ENCODE assay signal across 11 cellular contexts in the genomic region with DNA sequence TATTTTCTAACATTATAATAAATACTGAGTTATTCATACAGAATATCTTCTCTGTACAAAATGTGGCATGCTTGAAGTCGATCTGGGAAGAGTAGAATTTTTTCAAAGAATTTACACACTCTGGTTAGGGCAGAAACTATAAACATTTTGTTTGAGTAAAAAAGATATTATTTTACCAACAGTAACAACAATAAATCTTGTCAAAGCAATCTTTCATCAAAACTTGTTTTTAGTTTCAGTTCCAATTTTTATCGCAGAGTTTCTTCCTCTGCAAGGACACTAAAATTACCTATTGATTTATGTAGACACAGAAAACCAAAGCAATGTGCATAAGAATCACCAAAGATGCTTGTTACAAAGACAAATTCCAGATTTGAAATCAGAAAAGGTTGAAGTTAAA.
A peak's percentile ranks its signal among the peaks of the same experiment; 100 is the strongest.
DNase-seq lines count a peak whose midpoint lies in the region; ATAC-seq, FAIRE-seq and TF ChIP-seq lines count a peak whose summit lies in the region.
"Had no signal": no experiment of that assay in that cellular context is flagged by ENCODE, and none has a peak within 500 bp of the region (broad histone marks: within the 10 kb centered on the region; RNA-seq: fewer than 3 reads in every experiment).

No MANE protein-coding gene starts in this region.

- H3K36me3 ChIP-seq in SK-N-SH (replicated peaks in 1 of 2; ENCODE audit: control insufficient read depth in 1 of 2, insufficient read depth in 2 of 2, low read length in 1 of 2) (no peaks in the 10 kb centered on the region), left ventricle myocardium inferior (no peaks in the 10 kb centered on the region)

- ATAC-seq in A549 (no peak), GM18868 (IDR thresholded peaks at IDR 0.05; ENCODE audit: unreplicated experiment) (peak; percentile 31), HG02884 (IDR thresholded peaks at IDR 0.05; ENCODE audit: unreplicated experiment) (peak; percentile 21)

- H3K27me3 ChIP-seq in SK-N-SH (ENCODE audit: insufficient read depth): peaks cover 18% of the 10 kb centered on the region; the same call in 1 of the 2 replicates
- H3K27me3 ChIP-seq in left ventricle myocardium inferior (ENCODE audit: low read depth): no peaks in the 10 kb centered on the region

- H3F3A ChIP-seq in SK-N-SH (replicated peaks; ENCODE audit: insufficient read depth): no peaks in the 10 kb centered on the region

- DNase-seq in A549 (ENCODE audit: low read depth in 1 of 2, low spot score in 1 of 2): no peak
- no peak for DNase-seq in activated CD4-positive, alpha-beta memory T cell treated with anti-CD3 and anti-CD28 coated beads for 36 hours
- DNase-seq in SK-N-SH: no peak
- no peak for DNase-seq in NCI-H2081 (lab: John Stamatoyannopoulos, UW)
- no peak for DNase-seq in dedifferentiated amniotic fluid mesenchymal stem cell (ENCODE audit: extremely low spot score)
- DNase-seq in left ventricle myocardium inferior: no peak
- DNase-seq: C1 segment of cervical spinal cord, NCI-H1417 had no signal

- H3K4me1 Mint-ChIP-seq in activated CD4-positive, alpha-beta memory T cell treated with anti-CD3 and anti-CD28 coated beads for 36 hours (ENCODE audit: low read depth): peaks cover 16% of the 10 kb centered on the region

- no peak for TF ChIP-seq CTCF in A549 (IDR thresholded peaks at IDR 0.05)
- TF ChIP-seq CTCF in SK-N-SH (IDR thresholded peaks at IDR 0.05): no peak
- TF ChIP-seq CTCF in left ventricle myocardium inferior (IDR thresholded peaks at IDR 0.05; ENCODE audit: borderline replicate concordance): no peak

- CTCF ChIA-PET in A549 (lab: Yijun Ruan, JAX): no interaction called here
- CTCF ChIA-PET in activated CD4-positive, alpha-beta memory T cell treated with anti-CD3 and anti-CD28 coated beads for 36 hours (lab: Charles Lee): no interaction called here
- CTCF ChIA-PET in SK-N-SH (lab: Yijun Ruan, JAX): no interaction called here

- POLR2A ChIA-PET in A549 (lab: Yijun Ruan, JAX): no interaction called here
- POLR2A ChIA-PET in activated CD4-positive, alpha-beta memory T cell treated with anti-CD3 and anti-CD28 coated beads for 36 hours (lab: Charles Lee): no interaction called here
- POLR2A ChIA-PET in SK-N-SH (lab: Yijun Ruan, JAX): no interaction called here

- H3K27ac ChIP-seq in A549: no peak overlapping the region
- no peak overlapping the region for H3K27ac ChIP-seq in SK-N-SH (ENCODE audit: low read depth in 2 of 2, low read length in 1 of 2)
- no peak overlapping the region for H3K27ac ChIP-seq in left ventricle myocardium inferior (replicated peaks)
- H3K27ac ChIP-seq: RWPE1 had no signal

- peak; percentile 23 for FAIRE-seq in A549 (lab: Jason Lieb, UNC)

- peak overlapping the region; percentile 22 for H3K4me3 Mint-ChIP-seq in activated CD4-positive, alpha-beta memory T cell treated with anti-CD3 and anti-CD28 coated beads for 36 hours

- intact Hi-C loops in activated CD4-positive, alpha-beta memory T cell treated with anti-CD3 and anti-CD28 coated beads for 36 hours (cut with micrococcal nuclease): loop anchor here (1.0 to 10.0 kb wide), 4 partner anchors 62 to 664 kb away; a partner anchor contains a TSS
- intact Hi-C loops in left ventricle myocardium inferior (cut with micrococcal nuclease): no loop called here

- H3K4me2 ChIP-seq in A549 (peak overlapping the region; percentile 6; the same call in 1 of the 3 replicates), SK-N-SH (no peak overlapping the region)

- H3K79me2 ChIP-seq in SK-N-SH (ENCODE audit: insufficient read depth): no peaks in the 10 kb centered on the region

- H3K9me3 ChIP-seq in A549: no peaks in the 10 kb centered on the region
- no peaks in the 10 kb centered on the region for H3K9me3 ChIP-seq in SK-N-SH
- H3K9me3 ChIP-seq in left ventricle myocardium inferior (replicated peaks): no peaks in the 10 kb centered on the region

- TF ChIP-seq POLR2A in A549 (IDR thresholded peaks at IDR 0.05; ENCODE audit: low read length): no peak

- 79% methylated on average over 2 of the region's 2 CpGs for WGBS in A549 (ENCODE audit: missing lambda C conversion rate)
- 5% methylated on average over 2 of the region's 2 CpGs for WGBS in SK-N-SH (ENCODE audit: low lambda C conversion rate)

- H3K27ac Mint-ChIP-seq in activated CD4-positive, alpha-beta memory T cell treated with anti-CD3 and anti-CD28 coated beads for 36 hours: peak overlapping the region; percentile 5

- H3K9ac ChIP-seq in SK-N-SH: no peak overlapping the region

- no peaks in the 10 kb centered on the region for H3K9me3 Mint-ChIP-seq in activated CD4-positive, alpha-beta memory T cell treated with anti-CD3 and anti-CD28 coated beads for 36 hours

- H3K4me1 ChIP-seq in A549 (0 out of 3 replicates have a peak, but pooled peaks cover 7% of the 10 kb centered on the region), SK-N-SH (ENCODE audit: control insufficient read depth in 1 of 2, insufficient read depth in 2 of 2, low read depth in 1 of 2, low read length in 1 of 2) (peaks cover 3 to 6% of the 10 kb centered on the region in 2 experiments; a peak in 2 of 4 replicates), left ventricle myocardium inferior (peaks cover 6% of the 10 kb centered on the region)

- TF ChIP-seq RAD21 in A549 (conservative IDR thresholded peaks at IDR 0.05 in 1 of 2, IDR thresholded peaks at IDR 0.05 in 1 of 2) (no peak), SK-N-SH (IDR thresholded peaks at IDR 0.05; ENCODE audit: low read length) (no peak)

- no peak for TF ChIP-seq EP300 in A549 (IDR thresholded peaks at IDR 0.05)
- no peak for TF ChIP-seq EP300 in SK-N-SH (IDR thresholded peaks at IDR 0.05; ENCODE audit: borderline replicate concordance in 1 of 2, low read depth in 1 of 2, low read length in 1 of 2)

- no peaks in the 10 kb centered on the region for H3K36me3 Mint-ChIP-seq in activated CD4-positive, alpha-beta memory T cell treated with anti-CD3 and anti-CD28 coated beads for 36 hours

- peaks cover 2% of the 10 kb centered on the region for H3K27me3 Mint-ChIP-seq in activated CD4-positive, alpha-beta memory T cell treated with anti-CD3 and anti-CD28 coated beads for 36 hours

- H3K4me3 ChIP-seq in A549: no peak overlapping the region
- H3K4me3 ChIP-seq in SK-N-SH (ENCODE audit: low read depth in 2 of 2, low read length in 1 of 2): no peak overlapping the region
- H3K4me3 ChIP-seq in left ventricle myocardium inferior: no peak overlapping the region

- H3K9me2 ChIP-seq in SK-N-SH: no peaks in the 10 kb centered on the region; the same call in 1 of the 2 replicates

- no peak overlapping the region for H2AFZ ChIP-seq in SK-N-SH (ENCODE audit: low read depth)

- no peaks in the 10 kb centered on the region for H4K20me1 ChIP-seq in SK-N-SH (ENCODE audit: insufficient read depth)

TF ChIP-seq in A549, 52 proteins besides CTCF, POLR2A, EP300 and RAD21 (continues in another document):
- TF ChIP-seq FOSL2 (IDR thresholded peaks at IDR 0.05): no peak
- no peak for TF ChIP-seq FOSL2 (CRISPR knock-in tag; IDR thresholded peaks at IDR 0.05)
- TF ChIP-seq, protein P1, sequence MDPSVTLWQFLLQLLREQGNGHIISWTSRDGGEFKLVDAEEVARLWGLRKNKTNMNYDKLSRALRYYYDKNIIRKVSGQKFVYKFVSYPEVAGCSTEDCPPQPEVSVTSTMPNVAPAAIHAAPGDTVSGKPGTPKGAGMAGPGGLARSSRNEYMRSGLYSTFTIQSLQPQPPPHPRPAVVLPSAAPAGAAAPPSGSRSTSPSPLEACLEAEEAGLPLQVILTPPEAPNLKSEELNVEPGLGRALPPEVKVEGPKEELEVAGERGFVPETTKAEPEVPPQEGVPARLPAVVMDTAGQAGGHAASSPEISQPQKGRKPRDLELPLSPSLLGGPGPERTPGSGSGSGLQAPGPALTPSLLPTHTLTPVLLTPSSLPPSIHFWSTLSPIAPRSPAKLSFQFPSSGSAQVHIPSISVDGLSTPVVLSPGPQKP (IDR thresholded peaks at IDR 0.05; ENCODE audit: low read depth, low read length): no peak
- TF ChIP-seq ZNF302 (CRISPR knock-in tag; IDR thresholded peaks at IDR 0.05): no peak
- TF ChIP-seq FOSB (CRISPR knock-in tag; IDR thresholded peaks at IDR 0.05): no peak
- no peak for TF ChIP-seq SMC3 (IDR thresholded peaks at IDR 0.05)
- no peak for TF ChIP-seq EHMT2 (IDR thresholded peaks at IDR 0.05; ENCODE audit: low read depth)
- no peak for TF ChIP-seq MAFK (IDR thresholded peaks at IDR 0.05; ENCODE audit: partially characterized antibody)

TF ChIP-seq in SK-N-SH, 30 proteins besides CTCF, POLR2A, EP300 and RAD21:
- TF ChIP-seq RXRA (IDR thresholded peaks at IDR 0.05; ENCODE audit: borderline replicate concordance, low read depth): no peak
- no peak for TF ChIP-seq RFX5 (IDR thresholded peaks at IDR 0.05; ENCODE audit: low read length)

Comparison
In these comparisons a context has a peak if more than half of its experiments do, and no peak if none do; other contexts are left out.
1. ATAC-seq: peak in GM18868 (single experiment) and HG02884 (single experiment); none in A549 (0 of 2).